1 cellular context compared by ENCODE assay signal in genomic region chr13:94305033-94305432, GRCh38.
TF ChIP-seq lines count a peak whose summit lies in the region.

No MANE protein-coding gene starts in this region.

TF ChIP-seq in HepG2, 621 proteins besides CTCF, POLR2A, EP300 and RAD21 (continued from another document and continues in another):
- 0 out of 2 replicates have a peak, but pooled peaks have one; percentile 24 for TF ChIP-seq ZNF609 (CRISPR knock-in tag; IDR thresholded peaks at IDR 0.05; ENCODE audit: borderline replicate concordance)
- TF ChIP-seq KLF9 (CRISPR knock-in tag; IDR thresholded peaks at IDR 0.05; ENCODE audit: low read depth), result no peak
- TF ChIP-seq HOXA3 (CRISPR knock-in tag; IDR thresholded peaks at IDR 0.05), result no peak
- no peak for TF ChIP-seq HOXA7 (CRISPR knock-in tag; IDR thresholded peaks at IDR 0.05)
- no peak for TF ChIP-seq TEAD3 (CRISPR knock-in tag; optimal IDR thresholded peaks at IDR 0.05; ENCODE audit: borderline replicate concordance)
- peak; percentile 83; the same call in 1 of the 2 replicates for TF ChIP-seq AHDC1 (CRISPR knock-in tag; IDR thresholded peaks at IDR 0.05; ENCODE audit: borderline replicate concordance)
- TF ChIP-seq CCDC6 (CRISPR knock-in tag; IDR thresholded peaks at IDR 0.05), result no peak
- no peak for TF ChIP-seq CCAR2 (optimal IDR thresholded peaks at IDR 0.05; ENCODE audit: low read depth, low read length)
- TF ChIP-seq, protein P1, sequence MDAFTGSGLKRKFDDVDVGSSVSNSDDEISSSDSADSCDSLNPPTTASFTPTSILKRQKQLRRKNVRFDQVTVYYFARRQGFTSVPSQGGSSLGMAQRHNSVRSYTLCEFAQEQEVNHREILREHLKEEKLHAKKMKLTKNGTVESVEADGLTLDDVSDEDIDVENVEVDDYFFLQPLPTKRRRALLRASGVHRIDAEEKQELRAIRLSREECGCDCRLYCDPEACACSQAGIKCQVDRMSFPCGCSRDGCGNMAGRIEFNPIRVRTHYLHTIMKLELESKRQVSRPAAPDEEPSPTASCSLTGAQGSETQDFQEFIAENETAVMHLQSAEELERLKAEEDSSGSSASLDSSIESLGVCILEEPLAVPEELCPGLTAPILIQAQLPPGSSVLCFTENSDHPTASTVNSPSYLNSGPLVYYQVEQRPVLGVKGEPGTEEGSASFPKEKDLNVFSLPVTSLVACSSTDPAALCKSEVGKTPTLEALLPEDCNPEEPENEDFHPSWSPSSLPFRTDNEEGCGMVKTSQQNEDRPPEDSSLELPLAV (CRISPR knock-in tag; conservative IDR thresholded peaks at IDR 0.05; ENCODE audit: low read depth), result no peak
- no peak for TF ChIP-seq EZH2 (conservative IDR thresholded peaks at IDR 0.05; ENCODE audit: low read depth, low read length)
- no peak for TF ChIP-seq ZNF30 (CRISPR knock-in tag; IDR thresholded peaks at IDR 0.05)
- TF ChIP-seq IRX3 (CRISPR knock-in tag; IDR thresholded peaks at IDR 0.05; ENCODE audit: borderline replicate concordance, low read depth), result no peak
- no peak for TF ChIP-seq CHD2 (IDR thresholded peaks at IDR 0.05; ENCODE audit: low read depth, low read length)
- TF ChIP-seq, protein P2, sequence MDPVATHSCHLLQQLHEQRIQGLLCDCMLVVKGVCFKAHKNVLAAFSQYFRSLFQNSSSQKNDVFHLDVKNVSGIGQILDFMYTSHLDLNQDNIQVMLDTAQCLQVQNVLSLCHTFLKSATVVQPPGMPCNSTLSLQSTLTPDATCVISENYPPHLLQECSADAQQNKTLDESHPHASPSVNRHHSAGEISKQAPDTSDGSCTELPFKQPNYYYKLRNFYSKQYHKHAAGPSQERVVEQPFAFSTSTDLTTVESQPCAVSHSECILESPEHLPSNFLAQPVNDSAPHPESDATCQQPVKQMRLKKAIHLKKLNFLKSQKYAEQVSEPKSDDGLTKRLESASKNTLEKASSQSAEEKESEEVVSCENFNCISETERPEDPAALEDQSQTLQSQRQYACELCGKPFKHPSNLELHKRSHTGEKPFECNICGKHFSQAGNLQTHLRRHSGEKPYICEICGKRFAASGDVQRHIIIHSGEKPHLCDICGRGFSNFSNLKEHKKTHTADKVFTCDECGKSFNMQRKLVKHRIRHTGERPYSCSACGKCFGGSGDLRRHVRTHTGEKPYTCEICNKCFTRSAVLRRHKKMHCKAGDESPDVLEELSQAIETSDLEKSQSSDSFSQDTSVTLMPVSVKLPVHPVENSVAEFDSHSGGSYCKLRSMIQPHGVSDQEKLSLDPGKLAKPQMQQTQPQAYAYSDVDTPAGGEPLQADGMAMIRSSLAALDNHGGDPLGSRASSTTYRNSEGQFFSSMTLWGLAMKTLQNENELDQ (CRISPR knock-in tag; IDR thresholded peaks at IDR 0.05; ENCODE audit: borderline replicate concordance), result no peak
- no peak for TF ChIP-seq ZNF577 (CRISPR knock-in tag; IDR thresholded peaks at IDR 0.05; ENCODE audit: borderline replicate concordance, low read depth)
- TF ChIP-seq ZNF674 (CRISPR knock-in tag; IDR thresholded peaks at IDR 0.05; ENCODE audit: low read depth), result no peak
- TF ChIP-seq KMT2A (CRISPR knock-in tag; IDR thresholded peaks at IDR 0.05), result no peak
- TF ChIP-seq MAFF (IDR thresholded peaks at IDR 0.05; ENCODE audit: low read depth, low read length), result no peak
- TF ChIP-seq HHEX (CRISPR knock-in tag; IDR thresholded peaks at IDR 0.05), result peak; percentile 20; the same call in 1 of the 2 replicates
- TF ChIP-seq ZNF460 (CRISPR knock-in tag; IDR thresholded peaks at IDR 0.05; ENCODE audit: borderline replicate concordance), result no peak
- TF ChIP-seq TOE1 (CRISPR knock-in tag; IDR thresholded peaks at IDR 0.05), result no peak
- no peak for TF ChIP-seq SOX6 (IDR thresholded peaks at IDR 0.05)
- peak; percentile 72 for TF ChIP-seq SOX6 (CRISPR knock-in tag; IDR thresholded peaks at IDR 0.05)
- TF ChIP-seq, protein P3, sequence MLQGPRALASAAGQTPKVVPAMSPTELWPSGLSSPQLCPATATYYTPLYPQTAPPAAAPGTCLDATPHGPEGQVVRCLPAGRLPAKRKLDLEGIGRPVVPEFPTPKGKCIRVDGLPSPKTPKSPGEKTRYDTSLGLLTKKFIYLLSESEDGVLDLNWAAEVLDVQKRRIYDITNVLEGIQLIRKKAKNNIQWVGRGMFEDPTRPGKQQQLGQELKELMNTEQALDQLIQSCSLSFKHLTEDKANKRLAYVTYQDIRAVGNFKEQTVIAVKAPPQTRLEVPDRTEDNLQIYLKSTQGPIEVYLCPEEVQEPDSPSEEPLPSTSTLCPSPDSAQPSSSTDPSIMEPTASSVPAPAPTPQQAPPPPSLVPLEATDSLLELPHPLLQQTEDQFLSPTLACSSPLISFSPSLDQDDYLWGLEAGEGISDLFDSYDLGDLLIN (CRISPR knock-in tag; IDR thresholded peaks at IDR 0.05; ENCODE audit: borderline replicate concordance), result no peak
- TF ChIP-seq GLI4 (CRISPR knock-in tag; IDR thresholded peaks at IDR 0.05; ENCODE audit: borderline replicate concordance), result no peak
- TF ChIP-seq NONO (IDR thresholded peaks at IDR 0.05), result no peak
- peak; percentile 43; the same call in 1 of the 2 replicates for TF ChIP-seq NONO (CRISPR knock-in tag; conservative IDR thresholded peaks at IDR 0.05)
- TF ChIP-seq REXO4 (CRISPR knock-in tag; IDR thresholded peaks at IDR 0.05; ENCODE audit: borderline replicate concordance), result no peak
- no peak for TF ChIP-seq HDAC1 (CRISPR knock-in tag; IDR thresholded peaks at IDR 0.05)
- no peak for TF ChIP-seq MXI1 (IDR thresholded peaks at IDR 0.05; ENCODE audit: borderline replicate concordance, low read depth, low read length)
- TF ChIP-seq TIGD3 (CRISPR knock-in tag; IDR thresholded peaks at IDR 0.05; ENCODE audit: borderline replicate concordance), result no peak
- no peak for TF ChIP-seq ETS1 (CRISPR knock-in tag; IDR thresholded peaks at IDR 0.05)
- peak; percentile 85 for TF ChIP-seq ONECUT2 (CRISPR knock-in tag; IDR thresholded peaks at IDR 0.05)
- no peak for TF ChIP-seq ZKSCAN5 (CRISPR knock-in tag; IDR thresholded peaks at IDR 0.05)
- no peak for TF ChIP-seq CHCHD3 (CRISPR knock-in tag; IDR thresholded peaks at IDR 0.05)
- TF ChIP-seq, protein P4, sequence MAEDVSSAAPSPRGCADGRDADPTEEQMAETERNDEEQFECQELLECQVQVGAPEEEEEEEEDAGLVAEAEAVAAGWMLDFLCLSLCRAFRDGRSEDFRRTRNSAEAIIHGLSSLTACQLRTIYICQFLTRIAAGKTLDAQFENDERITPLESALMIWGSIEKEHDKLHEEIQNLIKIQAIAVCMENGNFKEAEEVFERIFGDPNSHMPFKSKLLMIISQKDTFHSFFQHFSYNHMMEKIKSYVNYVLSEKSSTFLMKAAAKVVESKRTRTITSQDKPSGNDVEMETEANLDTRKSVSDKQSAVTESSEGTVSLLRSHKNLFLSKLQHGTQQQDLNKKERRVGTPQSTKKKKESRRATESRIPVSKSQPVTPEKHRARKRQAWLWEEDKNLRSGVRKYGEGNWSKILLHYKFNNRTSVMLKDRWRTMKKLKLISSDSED (CRISPR knock-in tag; IDR thresholded peaks at IDR 0.05), result no peak
- TF ChIP-seq ZNF512B (CRISPR knock-in tag; IDR thresholded peaks at IDR 0.05; ENCODE audit: borderline replicate concordance), result no peak
